In genomic region chr15:93049233-93049632, GRCh38 we compare ENCODE assay signal across 15 cellular contexts. TPM values are rescaled to one million over a fixed set of nuclear protein-coding genes. Genes with fewer than 3 reads are reported as not detected.
"Had no signal": no experiment of that assay in that cellular context is flagged by ENCODE, and none has a peak within 500 bp of the region (broad histone marks: within the 10 kb centered on the region; RNA-seq: fewer than 3 reads in every experiment).

No MANE protein-coding gene starts in this region.

- ATAC-seq: activated CD4-positive, CD25-positive, alpha-beta regulatory T cell treated with anti-CD3 and anti-CD28 coated beads, Interleukin-2, amount 50 U/mL, for 24 hours; activated naive CD4-positive, alpha-beta T cell treated with anti-CD3 and anti-CD28 coated beads, Interleukin-2, amount 50 U/mL, for 72 hours; body of pancreas; left lobe of liver had no signal

- H3K4me3 Mint-ChIP-seq: activated T-cell treated with anti-CD3 and anti-CD28 coated beads, Interleukin-2, amount 50 U/mL, for 24 hours; endodermal cell; type B pancreatic cell had no signal

- H3K79me2 ChIP-seq: parathyroid adenoma had no signal

- H3K4me3 ChIP-seq: body of pancreas, smooth muscle cell had no signal

- H3K27ac ChIP-seq: body of pancreas, parathyroid adenoma had no signal

- DNase-seq: activated effector memory CD4-positive, alpha-beta T cell treated with anti-CD3 and anti-CD28 coated beads, Interleukin-2, amount 50 U/mL, for 16 hours; activated T-cell treated with anti-CD3 and anti-CD28 coated beads, Interleukin-2, amount 50 U/mL, for 24 hours; amniotic stem cell; cerebellar nuclear complex; dermis blood vessel endothelial cell; endodermal cell; erythroblast had no signal

- H3K4me1 Mint-ChIP-seq: endodermal cell had no signal

- H2AFZ ChIP-seq: parathyroid adenoma had no signal

- H3K27me3 Mint-ChIP-seq: activated T-cell treated with anti-CD3 and anti-CD28 coated beads, Interleukin-2, amount 50 U/mL, for 24 hours; type B pancreatic cell had no signal

- H3K9ac ChIP-seq: parathyroid adenoma had no signal

- H3K4me1 ChIP-seq: body of pancreas, parathyroid adenoma had no signal

- H3K27ac Mint-ChIP-seq: activated T-cell treated with anti-CD3 and anti-CD28 coated beads, Interleukin-2, amount 50 U/mL, for 24 hours; endodermal cell; type B pancreatic cell had no signal

- H3K27me3 ChIP-seq: body of pancreas had no signal

- H3K4me2 ChIP-seq: smooth muscle cell had no signal

RNA-seq across cellular contexts. Expression of gene RGMA, which starts 39.8 kb away (rescaled TPM):
- total RNA-seq: T-helper 2 cell treated with Interferon-gamma antibody and Interleukin-4, amounts not matched to agents 100 ng/mL and 5 ng/mL, for 36 hours had no signal
